Comparison of ENCODE assay signal across 24 cellular contexts in genomic region chr13:25811506-25811905, GRCh38.
"Had no signal": no experiment of that assay in that cellular context is flagged by ENCODE, and none has a peak within 500 bp of the region (broad histone marks: within the 10 kb centered on the region; RNA-seq: fewer than 3 reads in every experiment).

No MANE protein-coding gene starts in this region.

- H3K27ac Mint-ChIP-seq: naive thymus-derived CD8-positive, alpha-beta T cell; natural killer cell treated with Interleukin-12 subunit alpha and Interleukin-12 subunit beta and Interleukin-15 and Interleukin-18, amount 100 ng/mL, for 72 hours; nephron progenitor cell; stimulated activated effector memory CD8-positive, alpha-beta T cell treated with anti-CD3 and anti-CD28 coated beads, Interleukin-12 subunit alpha, Interleukin-12 subunit beta, amount 100 ng/mL, for 72 hours; stimulated activated naive B cell treated with anti-CD40 and anti-IgM and Interleukin-4, amounts not matched to agents 10 μg/mL and 1 μg/mL and 100 μg/mL, for 72 hours; stimulated activated naive CD8-positive, alpha-beta T cell treated with anti-CD3 and anti-CD28 coated beads, Interleukin-15, Interleukin-2, amounts not matched to agents 100 ng/mL and 50 ng/mL, for 24 hours; type B pancreatic cell had no signal

- H3K9me3 Mint-ChIP-seq: type B pancreatic cell had no signal

- H3K4me1 Mint-ChIP-seq: naive thymus-derived CD8-positive, alpha-beta T cell; stimulated activated effector memory CD8-positive, alpha-beta T cell treated with anti-CD3 and anti-CD28 coated beads, Interleukin-12 subunit alpha, Interleukin-12 subunit beta, amount 100 ng/mL, for 72 hours; stimulated activated naive B cell treated with anti-CD40 and anti-IgM and Interleukin-4, amounts not matched to agents 10 μg/mL and 1 μg/mL and 100 μg/mL, for 72 hours had no signal

- H3K36me3 Mint-ChIP-seq: stimulated activated effector memory CD8-positive, alpha-beta T cell treated with anti-CD3 and anti-CD28 coated beads, Interleukin-12 subunit alpha, Interleukin-12 subunit beta, amount 100 ng/mL, for 72 hours had no signal

- H3K4me3 Mint-ChIP-seq: natural killer cell treated with Interleukin-12 subunit alpha and Interleukin-12 subunit beta and Interleukin-15 and Interleukin-18, amount 100 ng/mL, for 72 hours; nephron progenitor cell; neural crest cell; stimulated activated effector memory CD8-positive, alpha-beta T cell treated with anti-CD3 and anti-CD28 coated beads, Interleukin-12 subunit alpha, Interleukin-12 subunit beta, amount 100 ng/mL, for 72 hours; stimulated activated naive B cell treated with anti-CD40 and anti-IgM and Interleukin-4, amounts not matched to agents 10 μg/mL and 1 μg/mL and 100 μg/mL, for 72 hours; stimulated activated naive CD8-positive, alpha-beta T cell treated with anti-CD3 and anti-CD28 coated beads, Interleukin-15, Interleukin-2, amounts not matched to agents 100 ng/mL and 50 ng/mL, for 24 hours; type B pancreatic cell had no signal

- DNase-seq: naive thymus-derived CD8-positive, alpha-beta T cell; nephron progenitor cell; nucleus accumbens; pancreas; right cardiac atrium; right lobe of liver; sigmoid colon; small intestine; stimulated activated CD4-positive, alpha-beta T cell treated with anti-CD3 and anti-CD28 coated beads, Interleukin-15, amount 100 ng/mL, for 24 hours; stimulated activated CD4-positive, alpha-beta T cell treated with anti-CD3 and anti-CD28 coated beads, Interleukin-2, amount 100 ng/mL, for 24 hours; stimulated activated CD4-positive, alpha-beta T cell treated with anti-CD3 and anti-CD28 coated beads, Interleukin-2, amount 100 ng/mL, for 48 hours; stimulated activated CD4-positive, alpha-beta T cell treated with anti-CD3 and anti-CD28 coated beads, Interleukin-4, amount 100 ng/mL, for 24 hours; stimulated activated naive B cell treated with anti-CD40 and anti-IgM and Interleukin-4, amounts not matched to agents 10 μg/mL and 1 μg/mL and 100 μg/mL, for 72 hours; stimulated activated naive CD4-positive, alpha-beta T cell treated with Interleukin-2 at 50 U/mL for 16 hours; stomach; tibial artery; transverse colon; upper lobe of right lung; uterus had no signal
